ENCODE assay signal across 8 cellular contexts in genomic region chr9:33852216-33852826, GRCh38. TPM values are rescaled to one million over a fixed set of nuclear protein-coding genes. Genes with fewer than 3 reads are reported as not detected.
DNase-seq lines count a peak whose midpoint lies in the region; ATAC-seq and TF ChIP-seq lines count a peak whose summit lies in the region.

No MANE protein-coding gene starts in this region.

- H3K27me3 ChIP-seq in IMR-90 (ENCODE audit: control insufficient read depth, insufficient read depth, low read length): no peaks in the 10 kb centered on the region

- H2AK5ac ChIP-seq in IMR-90 (ENCODE audit: low read depth, low read length): no peak overlapping the region

- H3K23ac ChIP-seq in IMR-90 (ENCODE audit: low read depth, low read length): no peak overlapping the region

- no peak overlapping the region for H3K27ac Mint-ChIP-seq in activated B cell treated with CpG ODN at 0.5 μM for 24 hours

- no peak for TF ChIP-seq POLR2A in IMR-90 (IDR thresholded peaks at IDR 0.05; ENCODE audit: low read depth, low read length)

- H4K8ac ChIP-seq in IMR-90 (ENCODE audit: low read depth in 2 of 2, low read length in 2 of 2): no peak overlapping the region

- no peak overlapping the region for H3K4me3 Mint-ChIP-seq in activated B cell treated with CpG ODN at 0.5 μM for 24 hours

- H2AFZ ChIP-seq in IMR-90 (replicated peaks; ENCODE audit: low read length, poor library complexity): no peak overlapping the region

- H2BK120ac ChIP-seq in IMR-90 (ENCODE audit: low read depth, low read length): no peak overlapping the region

- DNase-seq in DMS114 treated with DMSO at 0.1 percent for 48 hours (lab: John Stamatoyannopoulos, UW; ENCODE audit: unreplicated experiment): peak; percentile 9
- peak; percentile 27 for DNase-seq in IMR-90
- peak; percentile 23 for DNase-seq in activated B cell treated with CpG ODN at 0.5 μM for 24 hours
- peak; percentile 49 to 87 for DNase-seq in cerebellar nuclear complex (lab: John Stamatoyannopoulos, UW)
- peak; percentile 27 for DNase-seq in kidney glomerular epithelial cell (lab: John Stamatoyannopoulos, UW)
- peak; percentile 47 for DNase-seq in stimulated activated CD4-positive, alpha-beta T cell treated with anti-CD3 and anti-CD28 coated beads, Interleukin-4, amount 100 ng/mL, for 1 hour

- POLR2A ChIA-PET in IMR-90 (lab: Charles Lee; ENCODE audit: unreplicated experiment) (no interaction called here), activated B cell treated with CpG ODN at 0.5 μM for 24 hours (lab: Charles Lee) (interaction anchor here (1.0 to 1.7 kb wide), 2 partner anchors 36 to 39 kb away, joined by 10 to 11 read pairs; partner anchors contain the start of gene UBE2R2)

- peaks cover 40% of the 10 kb centered on the region for H3K4me1 Mint-ChIP-seq in activated B cell treated with CpG ODN at 0.5 μM for 24 hours

- H3K4me1 ChIP-seq in IMR-90 (ENCODE audit: control insufficient read depth, insufficient read depth, low read length): peaks cover 12% of the 10 kb centered on the region

- H3K9me3 ChIP-seq in IMR-90 (ENCODE audit: control insufficient read depth, insufficient read depth, low read length): no peaks in the 10 kb centered on the region

- no peak overlapping the region for H3K4me3 ChIP-seq in IMR-90 (ENCODE audit: insufficient read depth, low read depth, low read length)

- TF ChIP-seq CTCF in IMR-90 (conservative IDR thresholded peaks at IDR 0.05; ENCODE audit: low read depth, low read length): peak; percentile 40
- no peak for TF ChIP-seq CTCF in activated B cell treated with CpG ODN at 0.5 μM for 24 hours (IDR thresholded peaks at IDR 0.05)

- no peak overlapping the region for H4K5ac ChIP-seq in IMR-90 (ENCODE audit: low read depth, low read length)

- WGBS in IMR-90 (ENCODE audit: extremely low coverage in 2 of 2, insufficient read length in 1 of 2), 2 experiments: no CpG with 5 or more reads among the region's 8 CpGs

- no TSS peak for BruUV-seq in IMR-90 (replicated peaks; lab: Mats Ljungman, UMichigan)

- intact Hi-C loops in IMR-90 (cut with micrococcal nuclease) (loop anchor here (1.0 kb wide), 1 partner anchor 114 kb away; no protein-coding TSS in a partner anchor), activated B cell treated with CpG ODN at 0.5 μM for 24 hours (cut with micrococcal nuclease) (loop anchor here (1.0 kb wide), 4 partner anchors 39 to 228 kb away; no protein-coding TSS in a partner anchor)

- peaks cover 4% of the 10 kb centered on the region for H3K36me3 Mint-ChIP-seq in activated B cell treated with CpG ODN at 0.5 μM for 24 hours (ENCODE audit: low read depth)

- no peak overlapping the region for H3K56ac ChIP-seq in IMR-90 (ENCODE audit: extremely low read depth, insufficient read depth, low read length)

- H3K4me2 ChIP-seq in IMR-90 (ENCODE audit: low read depth, low read length): no peak overlapping the region

- no peak overlapping the region for H3K18ac ChIP-seq in IMR-90 (ENCODE audit: low read depth, low read length)

- peaks cover 95% of the 10 kb centered on the region for H4K20me1 ChIP-seq in IMR-90 (ENCODE audit: insufficient read depth, low read length)

- no peak overlapping the region for H2AK9ac ChIP-seq in IMR-90 (replicated peaks; ENCODE audit: low read depth, low read length, poor library complexity)

- no peak overlapping the region for H4K91ac ChIP-seq in IMR-90 (ENCODE audit: insufficient read depth, low read depth, low read length)

- peak; percentile 57 for TF ChIP-seq RAD21 in IMR-90 (IDR thresholded peaks at IDR 0.05; ENCODE audit: low read length)

- no peak overlapping the region for H2BK5ac ChIP-seq in IMR-90 (ENCODE audit: low read depth, low read length, poor library complexity, severe bottlenecking)

- no peak overlapping the region for H3K4ac ChIP-seq in IMR-90 (ENCODE audit: low read depth, low read length)

- H3K36me3 ChIP-seq in IMR-90 (ENCODE audit: control insufficient read depth, insufficient read depth, low read length): peaks cover 3% of the 10 kb centered on the region; the same call in 1 of the 2 replicates

- in situ Hi-C loops in IMR-90 (cut with MboI; ENCODE audit: low sequenced_read_pairs): no loop called here

- H3K14ac ChIP-seq in IMR-90 (replicated peaks; ENCODE audit: low read depth, low read length): no peak overlapping the region

- peaks cover 18% of the 10 kb centered on the region for H3K9me1 ChIP-seq in IMR-90 (ENCODE audit: insufficient read depth, low read length)

- dilution Hi-C loops in IMR-90 (cut with HindIII; ENCODE audit: low sequenced_read_pairs, unreplicated experiment): no loop called here

- CTCF ChIA-PET in IMR-90 (lab: Yijun Ruan, JAX): interaction anchor here (0.6 to 1.1 kb wide), 2 partner anchors 19 to 28 kb away, joined by 3 read pairs; no protein-coding TSS in a partner anchor
- CTCF ChIA-PET in activated B cell treated with CpG ODN at 0.5 μM for 24 hours (lab: Charles Lee): interaction anchor here (0.6 to 3.5 kb wide), 9 partner anchors 9 to 228 kb away, joined by 3 to 77 read pairs (median 4); partner anchors contain the start of gene UBE2R2

- H3K27ac ChIP-seq in IMR-90 (ENCODE audit: insufficient read depth, low read length): no peak overlapping the region

- H2BK15ac ChIP-seq in IMR-90 (ENCODE audit: low read depth, low read length): no peak overlapping the region

- H3K9ac ChIP-seq in IMR-90 (ENCODE audit: low read depth, low read length): no peak overlapping the region

- H2BK20ac ChIP-seq in IMR-90 (ENCODE audit: low read depth, low read length): no peak overlapping the region

- no peaks in the 10 kb centered on the region for H3K9me3 Mint-ChIP-seq in activated B cell treated with CpG ODN at 0.5 μM for 24 hours

- peaks cover 3 to 70% of the 10 kb centered on the region in 2 experiments for H3K79me1 ChIP-seq in IMR-90 (ENCODE audit: low read depth in 1 of 2, low read length in 2 of 2)

- no peaks in the 10 kb centered on the region for H3K27me3 Mint-ChIP-seq in activated B cell treated with CpG ODN at 0.5 μM for 24 hours

- ATAC-seq in IMR-90 (ENCODE audit: low read depth) (peak; percentile 60), activated B cell treated with CpG ODN at 0.5 μM for 24 hours (ENCODE audit: low read depth) (peak; percentile 70), GM21515 (IDR thresholded peaks at IDR 0.05; ENCODE audit: unreplicated experiment) (no peak), GM19397 (IDR thresholded peaks at IDR 0.05; ENCODE audit: unreplicated experiment) (no peak)

TF ChIP-seq in IMR-90, 13 proteins besides CTCF, POLR2A, EP300 and RAD21:
- TF ChIP-seq SMC3 (IDR thresholded peaks at IDR 0.05; ENCODE audit: low read depth, low read length): peak; percentile 34; the same call in 1 of the 2 replicates
- TF ChIP-seq RCOR1 (IDR thresholded peaks at IDR 0.05; ENCODE audit: insufficient replicate concordance, low read length): no peak

RNA-seq across cellular contexts. Expression of gene UBE2R2, which starts 35.4 kb away (rescaled TPM):
- total RNA-seq in IMR-90 (2012; rRNA removed): 12.7 and 17.5 TPM in 2 replicates
- polyA plus RNA-seq in IMR-90 (2012; rRNA removed): 23.3 and 24.8 TPM in 2 replicates
- 10.4 and 11.4 TPM in 2 replicates for polyA plus RNA-seq in IMR-90 (2012; cell fraction: cytosol; rRNA removed)
- 5.9 and 25.7 TPM in 2 replicates for polyA plus RNA-seq in IMR-90 (2012; cell fraction: nucleus; rRNA removed; ENCODE audit: low replicate concordance)
- 28.5 and 28.9 TPM in 2 replicates for total RNA-seq in activated B cell treated with CpG ODN at 0.5 μM for 24 hours

RNA-seq across cellular contexts. Expression of gene PRSS3, which starts 57.0 kb away (rescaled TPM):
- total RNA-seq in IMR-90 (2012; rRNA removed): 16.4 and 26.9 TPM in 2 replicates
- 7.0 and 7.7 TPM in 2 replicates for polyA plus RNA-seq in IMR-90 (2012; rRNA removed)
- 8.9 and 9.3 TPM in 2 replicates for polyA plus RNA-seq in IMR-90 (2012; cell fraction: cytosol; rRNA removed)
- 1.7 and 4.1 TPM in 2 replicates for polyA plus RNA-seq in IMR-90 (2012; cell fraction: nucleus; rRNA removed; ENCODE audit: low replicate concordance)
- not detected in 2 replicates for total RNA-seq in activated B cell treated with CpG ODN at 0.5 μM for 24 hours

Comparison
In these comparisons a context has a peak if more than half of its experiments do, and no peak if none do; other contexts are left out.
1. DNase-seq: peak in every context shown above with its lines; median percentile 68 in cerebellar nuclear complex; 47 in stimulated activated CD4-positive, alpha-beta T cell treated with anti-CD3 and anti-CD28 coated beads, Interleukin-4, amount 100 ng/mL, for 1 hour; 27 in IMR-90; 27 in kidney glomerular epithelial cell; 23 in activated B cell treated with CpG ODN at 0.5 μM for 24 hours; 9 in DMS114 treated with DMSO at 0.1 percent for 48 hours.
2. ATAC-seq: peak in IMR-90 (single experiment) and activated B cell treated with CpG ODN at 0.5 μM for 24 hours (single experiment); none in GM21515 (single experiment) and GM19397 (single experiment).
3. RNA of gene PRSS3, which starts 57.0 kb away (total RNA-seq): 16.4 to 26.9 TPM in IMR-90; not detected in activated B cell treated with CpG ODN at 0.5 μM for 24 hours; every median in the first group is over 10 times any median in the second.